15 cellular contexts compared by ENCODE assay signal in the genomic region with DNA sequence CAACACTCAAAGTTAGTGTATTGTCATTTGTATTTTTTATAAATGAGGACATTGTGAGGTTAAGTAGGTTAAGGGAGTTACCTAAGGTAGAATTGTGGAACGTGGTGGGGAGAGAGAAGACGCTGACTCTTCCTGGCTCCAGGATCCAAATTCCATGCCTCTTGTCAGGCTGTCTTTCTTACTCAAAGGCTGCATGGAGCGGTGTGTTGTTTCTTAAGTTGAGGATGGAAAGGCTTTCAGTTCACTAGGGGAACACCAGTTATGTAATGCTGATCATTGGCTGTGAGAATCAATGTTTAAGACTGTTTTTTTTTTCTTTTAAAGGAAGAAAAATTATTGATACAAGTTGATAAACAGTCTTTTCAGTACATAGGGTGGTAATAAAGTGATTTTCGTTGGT. TPM values are rescaled to one million over a fixed set of nuclear protein-coding genes. Genes with fewer than 3 reads are reported as not detected.
DNase-seq lines count a peak whose midpoint lies in the region; ATAC-seq, FAIRE-seq and TF ChIP-seq lines count a peak whose summit lies in the region.
"Had no signal": no experiment of that assay in that cellular context is flagged by ENCODE, and none has a peak within 500 bp of the region (broad histone marks: within the 10 kb centered on the region; RNA-seq: fewer than 3 reads in every experiment).

No MANE protein-coding gene starts in this region.

- CTCF ChIA-PET in A549 (lab: Yijun Ruan, JAX): no interaction called here
- CTCF ChIA-PET in CD8-positive, alpha-beta memory T cell (lab: Charles Lee): interaction anchor here (2.4 kb wide), 1 partner anchor 72 kb away, joined by 7 read pairs; the partner anchor contains the start of gene SDF2L1
- CTCF ChIA-PET in PC-9 (lab: Charles Lee): no interaction called here

- H3K4me1 Mint-ChIP-seq in CD8-positive, alpha-beta memory T cell: peaks cover 60 to 67% (median 65%) of the 10 kb centered on the region in 3 donors

- H2AFZ ChIP-seq in PC-9: no peak overlapping the region

- WGBS in A549 (ENCODE audit: missing lambda C conversion rate): 77% methylated on average over 4 of the region's 4 CpGs

- H3K79me2 ChIP-seq in PC-9 (ENCODE audit: low read depth): peaks cover 78% of the 10 kb centered on the region

- H3K27ac Mint-ChIP-seq in CD8-positive, alpha-beta memory T cell: peak overlapping the region in 7 of 8 donors; percentile 51 to 88 (median 83)

- ATAC-seq in A549 (no peak), left lung (no peak)
- ATAC-seq: lower lobe of right lung had no signal

- H3K9me3 Mint-ChIP-seq in CD8-positive, alpha-beta memory T cell: no peaks in the 10 kb centered on the region

- H3K27me3 Mint-ChIP-seq in CD8-positive, alpha-beta memory T cell: no peaks in the 10 kb centered on the region

- FAIRE-seq in A549 (lab: Jason Lieb, UNC): no peak
- FAIRE-seq: frontal cortex had no signal

- TF ChIP-seq CTCF in A549 (IDR thresholded peaks at IDR 0.05) (no peak), PC-9 (conservative IDR thresholded peaks at IDR 0.05) (no peak), fibroblast of villous mesenchyme (IDR thresholded peaks at IDR 0.05; ENCODE audit: insufficient read depth, low read depth, low read length) (no peak), left lung (IDR thresholded peaks at IDR 0.05) (no peak)

- peaks cover 13% of the 10 kb centered on the region for H3K36me3 ChIP-seq in CD8-positive, alpha-beta memory T cell (ENCODE audit: insufficient read depth, low read length)
- no peaks in the 10 kb centered on the region for H3K36me3 ChIP-seq in PC-9 (ENCODE audit: low read depth)
- no peaks in the 10 kb centered on the region for H3K36me3 ChIP-seq in left lung
- H3K36me3 ChIP-seq: lower lobe of right lung had no signal

- peaks cover 66% of the 10 kb centered on the region for H4K20me1 ChIP-seq in PC-9 (ENCODE audit: insufficient read depth)

- H3K4me1 ChIP-seq in A549 (peaks cover 61% of the 10 kb centered on the region), PC-9 (replicated peaks; ENCODE audit: insufficient read depth) (peaks cover 32% of the 10 kb centered on the region), left lung (peaks cover 27 to 68% of the 10 kb centered on the region in 2 donors)
- H3K4me1 ChIP-seq in CD8-positive, alpha-beta memory T cell (ENCODE audit: insufficient read depth, low read length): peaks cover 63% of the 10 kb centered on the region

- TF ChIP-seq RAD21 in A549 (conservative IDR thresholded peaks at IDR 0.05 in 1 of 2, IDR thresholded peaks at IDR 0.05 in 1 of 2): no peak

- H3K4me3 ChIP-seq in A549: no peak overlapping the region
- no peak overlapping the region for H3K4me3 ChIP-seq in CD8-positive, alpha-beta memory T cell (ENCODE audit: low read length)
- no peak overlapping the region for H3K4me3 ChIP-seq in PC-9
- H3K4me3 ChIP-seq in fibroblast of villous mesenchyme (ENCODE audit: low read depth, low read length): peak overlapping the region; percentile 12
- no peak overlapping the region for H3K4me3 ChIP-seq in left lung
- H3K4me3 ChIP-seq: testis had no signal

- no peaks in the 10 kb centered on the region for H3K9me2 ChIP-seq in PC-9 (ENCODE audit: insufficient read depth)

- intact Hi-C loops in PC-9 (cut with micrococcal nuclease; ENCODE audit: unreplicated experiment) (no loop called here), left lung (cut with DNase I) (no loop called here)

- H3K27me3 ChIP-seq in CD8-positive, alpha-beta memory T cell (ENCODE audit: insufficient read depth, low read length, poor library complexity, severe bottlenecking): no peaks in the 10 kb centered on the region
- H3K27me3 ChIP-seq in PC-9 (ENCODE audit: insufficient read depth, low read depth) (no peaks in the 10 kb centered on the region), left lung (no peaks in the 10 kb centered on the region)
- H3K27me3 ChIP-seq: testis had no signal

- BruUV-seq in PC-9 (replicated peaks; lab: Mats Ljungman, UMichigan): no TSS peak

- H3K9me3 ChIP-seq in A549 (no peaks in the 10 kb centered on the region), PC-9 (ENCODE audit: insufficient read depth, low read depth) (no peaks in the 10 kb centered on the region), left lung (no peaks in the 10 kb centered on the region)
- no peaks in the 10 kb centered on the region for H3K9me3 ChIP-seq in CD8-positive, alpha-beta memory T cell (ENCODE audit: low read length)
- H3K9me3 ChIP-seq: lower lobe of right lung, testis had no signal

- peak overlapping the region; percentile 99 for H3K4me2 ChIP-seq in A549
- H3K4me2 ChIP-seq in PC-9: 0 out of 2 replicates have a peak overlapping the region, but pooled peaks have one; percentile 95

- H3K36me3 Mint-ChIP-seq in CD8-positive, alpha-beta memory T cell: peaks cover 0 to 19% (median 5%) of the 10 kb centered on the region in 3 donors

- H3F3A ChIP-seq in PC-9 (ENCODE audit: insufficient read depth, low read depth): peaks cover 6% of the 10 kb centered on the region; the same call in 1 of the 2 replicates

- POLR2A ChIA-PET in A549 (lab: Yijun Ruan, JAX) (no interaction called here), PC-9 (lab: Charles Lee; ENCODE audit: unreplicated experiment) (no interaction called here)
- POLR2A ChIA-PET in CD8-positive, alpha-beta memory T cell (lab: Charles Lee): no interaction called here

- TF ChIP-seq POLR2A in A549 (IDR thresholded peaks at IDR 0.05; ENCODE audit: low read length): no peak

- DNase-seq in A549 (ENCODE audit: low read depth in 1 of 2, low spot score in 1 of 2): no peak
- no peak for DNase-seq in CD8-positive, alpha-beta memory T cell
- no peak for DNase-seq in PC-9
- no peak for DNase-seq in fibroblast of villous mesenchyme (ENCODE audit: low read depth)
- DNase-seq in effector CD4-positive, alpha-beta T cell: no peak
- no peak for DNase-seq in NCI-H345 treated with DMSO at 0.1 percent for 48 hours (lab: John Stamatoyannopoulos, UW; ENCODE audit: unreplicated experiment)
- no peak for DNase-seq in NCI-H82 (lab: John Stamatoyannopoulos, UW)
- DNase-seq in left lung: no peak
- DNase-seq: activated effector memory CD4-positive, alpha-beta T cell treated with anti-CD3 and anti-CD28 coated beads, Interleukin-2, amount 50 U/mL, for 16 hours; cortex of kidney; lower lobe of right lung; NCI-H187; testis had no signal

- peak overlapping the region; percentile 24 to 94 (median 88) for H3K4me3 Mint-ChIP-seq in CD8-positive, alpha-beta memory T cell

- no peak for TF ChIP-seq EP300 in A549 (IDR thresholded peaks at IDR 0.05)

- H3K27ac ChIP-seq in A549 (no peak overlapping the region), PC-9 (no peak overlapping the region), left lung (peak overlapping the region in 1 of 2 donors; percentile 37)
- no peak overlapping the region for H3K27ac ChIP-seq in CD8-positive, alpha-beta memory T cell (ENCODE audit: low read depth, low read length)
- H3K27ac ChIP-seq: lower lobe of right lung had no signal

TF ChIP-seq in A549, 52 proteins besides CTCF, POLR2A, EP300 and RAD21 (continues in another document):
- TF ChIP-seq HOXB5 (CRISPR knock-in tag; IDR thresholded peaks at IDR 0.05): no peak
- TF ChIP-seq CEBPB (IDR thresholded peaks at IDR 0.05): no peak
- TF ChIP-seq ZC3H11A (IDR thresholded peaks at IDR 0.05): no peak
- TF ChIP-seq RNF2 (IDR thresholded peaks at IDR 0.05; ENCODE audit: borderline replicate concordance, low read depth): no peak
- TF ChIP-seq, protein P1, sequence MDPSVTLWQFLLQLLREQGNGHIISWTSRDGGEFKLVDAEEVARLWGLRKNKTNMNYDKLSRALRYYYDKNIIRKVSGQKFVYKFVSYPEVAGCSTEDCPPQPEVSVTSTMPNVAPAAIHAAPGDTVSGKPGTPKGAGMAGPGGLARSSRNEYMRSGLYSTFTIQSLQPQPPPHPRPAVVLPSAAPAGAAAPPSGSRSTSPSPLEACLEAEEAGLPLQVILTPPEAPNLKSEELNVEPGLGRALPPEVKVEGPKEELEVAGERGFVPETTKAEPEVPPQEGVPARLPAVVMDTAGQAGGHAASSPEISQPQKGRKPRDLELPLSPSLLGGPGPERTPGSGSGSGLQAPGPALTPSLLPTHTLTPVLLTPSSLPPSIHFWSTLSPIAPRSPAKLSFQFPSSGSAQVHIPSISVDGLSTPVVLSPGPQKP (IDR thresholded peaks at IDR 0.05; ENCODE audit: low read depth, low read length): no peak

RNA-seq across cellular contexts. Expression of gene UBE2L3, which starts 2.9 kb away (rescaled TPM):
- polyA plus RNA-seq in A549 (2011; rRNA removed) (45.3 and 54.9 TPM in 2 replicates), A549 (2017; fragmentation: RNase III; extraction: RNeasy Plus Mini Kit Qiagen cat#74134 plus additional on column Dnase treatment) (53.1 to 56.6 TPM (median 55.6 TPM) in 3 replicates)
- polyA plus RNA-seq in A549 (2012; cell fraction: cytosol; rRNA removed): 33.7 and 34.3 TPM in 2 replicates
- 17.6 and 25.7 TPM in 2 replicates for polyA plus RNA-seq in A549 (2012; cell fraction: nucleus; rRNA removed)
- 28.2 and 32.9 TPM in 2 replicates for polyA minus RNA-seq in A549 (2011; rRNA and poly(A)+ RNA removed)
- total RNA-seq in CD8-positive, alpha-beta memory T cell: 10 to 100 TPM; 74.3 to 80.2 TPM
- 109 TPM for polyA plus RNA-seq in CD8-positive, alpha-beta memory T cell
- total RNA-seq in PC-9 (2021) (30.3 and 55.8 TPM in 2 replicates), fibroblast of villous mesenchyme (43.5 and 56.1 TPM in 2 replicates), left lung (10 to 100 TPM; 51.9 to 52.8 TPM)

RNA-seq across cellular contexts. Expression of gene RIMBP3C, which starts 19.1 kb away (rescaled TPM):
- polyA plus RNA-seq in A549 (2011; rRNA removed) (0.05 and 0.08 TPM in 2 replicates), A549 (2017; fragmentation: RNase III; extraction: RNeasy Plus Mini Kit Qiagen cat#74134 plus additional on column Dnase treatment) (0.17 to 0.27 TPM (median 0.24 TPM) in 3 replicates)
- polyA plus RNA-seq in A549 (2012; cell fraction: cytosol; rRNA removed): 0.01 and 0.04 TPM in 2 replicates
- polyA plus RNA-seq in A549 (2012; cell fraction: nucleus; rRNA removed): 0.04 and 0.08 TPM in 2 replicates
- polyA minus RNA-seq in A549 (2011; rRNA and poly(A)+ RNA removed): 0.41 and 0.68 TPM in 2 replicates
- under 1 TPM; 0.37 to 0.44 TPM for total RNA-seq in CD8-positive, alpha-beta memory T cell
- polyA plus RNA-seq in CD8-positive, alpha-beta memory T cell: 0.33 TPM
- total RNA-seq in PC-9 (2021) (0.13 and 0.15 TPM in 2 replicates), fibroblast of villous mesenchyme (0.43 and 0.64 TPM in 2 replicates), left lung (under 1 TPM; 0.17 to 0.31 TPM)
- total RNA-seq: pulmonary artery endothelial cell had no signal

RNA-seq across cellular contexts. Expression of gene YDJC, which starts 59.4 kb away (rescaled TPM):
- 24.8 and 27.0 TPM in 2 replicates for polyA plus RNA-seq in A549 (2011; rRNA removed)
- 60.0 and 90.3 TPM in 2 replicates for polyA plus RNA-seq in A549 (2012; cell fraction: cytosol; rRNA removed)
- 74.3 and 115 TPM in 2 replicates for polyA plus RNA-seq in A549 (2012; cell fraction: nucleus; rRNA removed)
- polyA plus RNA-seq in A549 (2017; fragmentation: RNase III; extraction: RNeasy Plus Mini Kit Qiagen cat#74134 plus additional on column Dnase treatment): 28.3 to 29.9 TPM (median 28.3 TPM) in 3 replicates
- 10.5 and 13.7 TPM in 2 replicates for polyA minus RNA-seq in A549 (2011; rRNA and poly(A)+ RNA removed)
- total RNA-seq in CD8-positive, alpha-beta memory T cell: 10 to 100 TPM; 75.2 to 79.0 TPM
- 61.1 TPM for polyA plus RNA-seq in CD8-positive, alpha-beta memory T cell
- 25.7 and 39.1 TPM in 2 replicates for total RNA-seq in PC-9 (2021)
- total RNA-seq in fibroblast of villous mesenchyme: 19.0 and 27.1 TPM in 2 replicates
- 10 to 100 TPM; 13.1 to 17.2 TPM for total RNA-seq in left lung
